ENCODE assay signal across 1 cellular context in the genomic region with DNA sequence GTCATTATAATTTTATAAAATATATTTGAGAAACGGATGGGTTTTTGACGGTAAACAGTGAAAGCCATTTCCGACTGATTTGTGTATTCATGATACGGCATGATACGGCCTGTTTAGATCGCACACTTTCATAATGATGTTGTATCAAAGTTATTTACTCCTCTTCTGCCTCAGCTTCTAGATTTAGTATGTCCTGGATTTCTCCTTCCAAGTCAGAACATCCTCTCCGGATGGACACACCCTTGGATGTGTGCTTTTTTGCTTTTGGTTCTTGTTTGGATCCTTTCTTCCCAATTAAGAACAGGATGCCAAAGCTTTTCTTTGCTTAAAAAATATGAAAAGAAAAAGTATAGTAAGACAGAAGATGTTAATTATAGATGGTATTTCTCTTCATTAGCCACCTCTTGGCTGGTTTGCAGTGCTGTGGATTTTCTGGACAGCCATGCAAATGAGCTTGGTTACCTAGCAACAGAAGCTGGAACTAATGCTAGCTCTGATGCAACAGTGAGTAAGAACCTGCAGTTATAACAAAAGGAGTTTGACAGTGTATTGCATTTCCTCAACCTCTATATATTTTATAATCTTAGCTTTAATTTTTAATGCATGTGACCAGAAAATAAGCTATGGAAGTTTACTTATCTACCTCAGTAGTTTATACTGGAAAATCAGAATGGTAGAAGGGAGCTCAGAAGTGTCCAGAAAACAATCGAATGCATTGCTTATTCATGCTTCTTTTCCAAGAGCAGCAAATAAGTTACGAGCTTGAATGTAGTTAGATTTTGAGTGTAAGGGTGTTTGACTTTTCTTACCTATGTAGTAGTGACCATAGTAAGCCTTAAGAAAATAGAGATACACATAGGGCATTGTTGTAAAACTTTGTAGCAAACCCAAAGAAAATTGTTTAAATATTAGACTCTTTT.
A peak's percentile ranks its signal among the peaks of the same experiment; 100 is the strongest.
TF ChIP-seq lines count a peak whose summit lies in the region.

No MANE protein-coding gene starts in this region.

TF ChIP-seq in K562, 482 proteins besides CTCF, POLR2A, EP300 and RAD21 (continues in another document):
- peak; percentile 93 to 97 for TF ChIP-seq TRIM24 (IDR thresholded peaks at IDR 0.05)
- TF ChIP-seq, protein P1, sequence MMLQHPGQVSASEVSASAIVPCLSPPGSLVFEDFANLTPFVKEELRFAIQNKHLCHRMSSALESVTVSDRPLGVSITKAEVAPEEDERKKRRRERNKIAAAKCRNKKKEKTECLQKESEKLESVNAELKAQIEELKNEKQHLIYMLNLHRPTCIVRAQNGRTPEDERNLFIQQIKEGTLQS (IDR thresholded peaks at IDR 0.05), result peak; percentile 92
- TF ChIP-seq, protein P1 (CRISPR knock-in tag; conservative IDR thresholded peaks at IDR 0.05), result no peak
- TF ChIP-seq SAFB (IDR thresholded peaks at IDR 0.05; ENCODE audit: borderline replicate concordance, low read depth, low read length), result no peak
- TF ChIP-seq, protein P2, sequence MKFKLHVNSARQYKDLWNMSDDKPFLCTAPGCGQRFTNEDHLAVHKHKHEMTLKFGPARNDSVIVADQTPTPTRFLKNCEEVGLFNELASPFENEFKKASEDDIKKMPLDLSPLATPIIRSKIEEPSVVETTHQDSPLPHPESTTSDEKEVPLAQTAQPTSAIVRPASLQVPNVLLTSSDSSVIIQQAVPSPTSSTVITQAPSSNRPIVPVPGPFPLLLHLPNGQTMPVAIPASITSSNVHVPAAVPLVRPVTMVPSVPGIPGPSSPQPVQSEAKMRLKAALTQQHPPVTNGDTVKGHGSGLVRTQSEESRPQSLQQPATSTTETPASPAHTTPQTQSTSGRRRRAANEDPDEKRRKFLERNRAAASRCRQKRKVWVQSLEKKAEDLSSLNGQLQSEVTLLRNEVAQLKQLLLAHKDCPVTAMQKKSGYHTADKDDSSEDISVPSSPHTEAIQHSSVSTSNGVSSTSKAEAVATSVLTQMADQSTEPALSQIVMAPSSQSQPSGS (CRISPR knock-in tag; IDR thresholded peaks at IDR 0.05), result no peak
- no peak for TF ChIP-seq CSDE1 (IDR thresholded peaks at IDR 0.05)
- no peak for TF ChIP-seq BRCA1 (IDR thresholded peaks at IDR 0.05)
- TF ChIP-seq BRCA1 (CRISPR knock-in tag; IDR thresholded peaks at IDR 0.05), result no peak
- TF ChIP-seq, protein P3, sequence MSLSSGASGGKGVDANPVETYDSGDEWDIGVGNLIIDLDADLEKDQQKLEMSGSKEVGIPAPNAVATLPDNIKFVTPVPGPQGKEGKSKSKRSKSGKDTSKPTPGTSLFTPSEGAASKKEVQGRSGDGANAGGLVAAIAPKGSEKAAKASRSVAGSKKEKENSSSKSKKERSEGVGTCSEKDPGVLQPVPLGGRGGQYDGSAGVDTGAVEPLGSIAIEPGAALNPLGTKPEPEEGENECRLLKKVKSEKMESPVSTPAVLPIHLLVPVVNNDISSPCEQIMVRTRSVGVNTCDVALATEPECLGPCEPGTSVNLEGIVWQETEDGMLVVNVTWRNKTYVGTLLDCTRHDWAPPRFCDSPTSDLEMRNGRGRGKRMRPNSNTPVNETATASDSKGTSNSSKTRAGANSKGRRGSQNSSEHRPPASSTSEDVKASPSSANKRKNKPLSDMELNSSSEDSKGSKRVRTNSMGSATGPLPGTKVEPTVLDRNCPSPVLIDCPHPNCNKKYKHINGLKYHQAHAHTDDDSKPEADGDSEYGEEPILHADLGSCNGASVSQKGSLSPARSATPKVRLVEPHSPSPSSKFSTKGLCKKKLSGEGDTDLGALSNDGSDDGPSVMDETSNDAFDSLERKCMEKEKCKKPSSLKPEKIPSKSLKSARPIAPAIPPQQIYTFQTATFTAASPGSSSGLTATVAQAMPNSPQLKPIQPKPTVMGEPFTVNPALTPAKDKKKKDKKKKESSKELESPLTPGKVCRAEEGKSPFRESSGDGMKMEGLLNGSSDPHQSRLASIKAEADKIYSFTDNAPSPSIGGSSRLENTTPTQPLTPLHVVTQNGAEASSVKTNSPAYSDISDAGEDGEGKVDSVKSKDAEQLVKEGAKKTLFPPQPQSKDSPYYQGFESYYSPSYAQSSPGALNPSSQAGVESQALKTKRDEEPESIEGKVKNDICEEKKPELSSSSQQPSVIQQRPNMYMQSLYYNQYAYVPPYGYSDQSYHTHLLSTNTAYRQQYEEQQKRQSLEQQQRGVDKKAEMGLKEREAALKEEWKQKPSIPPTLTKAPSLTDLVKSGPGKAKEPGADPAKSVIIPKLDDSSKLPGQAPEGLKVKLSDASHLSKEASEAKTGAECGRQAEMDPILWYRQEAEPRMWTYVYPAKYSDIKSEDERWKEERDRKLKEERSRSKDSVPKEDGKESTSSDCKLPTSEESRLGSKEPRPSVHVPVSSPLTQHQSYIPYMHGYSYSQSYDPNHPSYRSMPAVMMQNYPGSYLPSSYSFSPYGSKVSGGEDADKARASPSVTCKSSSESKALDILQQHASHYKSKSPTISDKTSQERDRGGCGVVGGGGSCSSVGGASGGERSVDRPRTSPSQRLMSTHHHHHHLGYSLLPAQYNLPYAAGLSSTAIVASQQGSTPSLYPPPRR (CRISPR knock-in tag; IDR thresholded peaks at IDR 0.05; ENCODE audit: borderline replicate concordance), result no peak
- no peak for TF ChIP-seq MECOM (CRISPR knock-in tag; IDR thresholded peaks at IDR 0.05)
- no peak for TF ChIP-seq COPS2 (conservative IDR thresholded peaks at IDR 0.05)
- peak; percentile 93 for TF ChIP-seq CEBPG (CRISPR knock-in tag; IDR thresholded peaks at IDR 0.05)
- peak; percentile 87 to 98 for TF ChIP-seq CEBPG (tag; conservative IDR thresholded peaks at IDR 0.05 in 1 of 2, IDR thresholded peaks at IDR 0.05 in 1 of 2)
- TF ChIP-seq ZNF589 (CRISPR knock-in tag; IDR thresholded peaks at IDR 0.05; ENCODE audit: low read depth), result 0 out of 2 replicates have a peak, but pooled peaks have one; percentile 37
- peak; percentile 95 for TF ChIP-seq ZNF12 (CRISPR knock-in tag; IDR thresholded peaks at IDR 0.05)
- TF ChIP-seq, protein P4, sequence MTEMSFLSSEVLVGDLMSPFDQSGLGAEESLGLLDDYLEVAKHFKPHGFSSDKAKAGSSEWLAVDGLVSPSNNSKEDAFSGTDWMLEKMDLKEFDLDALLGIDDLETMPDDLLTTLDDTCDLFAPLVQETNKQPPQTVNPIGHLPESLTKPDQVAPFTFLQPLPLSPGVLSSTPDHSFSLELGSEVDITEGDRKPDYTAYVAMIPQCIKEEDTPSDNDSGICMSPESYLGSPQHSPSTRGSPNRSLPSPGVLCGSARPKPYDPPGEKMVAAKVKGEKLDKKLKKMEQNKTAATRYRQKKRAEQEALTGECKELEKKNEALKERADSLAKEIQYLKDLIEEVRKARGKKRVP (CRISPR knock-in tag; IDR thresholded peaks at IDR 0.05), result peak; percentile 85
- TF ChIP-seq, protein P5, sequence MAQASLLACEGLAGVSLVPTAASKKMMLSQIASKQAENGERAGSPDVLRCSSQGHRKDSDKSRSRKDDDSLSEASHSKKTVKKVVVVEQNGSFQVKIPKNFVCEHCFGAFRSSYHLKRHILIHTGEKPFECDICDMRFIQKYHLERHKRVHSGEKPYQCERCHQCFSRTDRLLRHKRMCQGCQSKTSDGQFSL (CRISPR knock-in tag; IDR thresholded peaks at IDR 0.05), result no peak
- TF ChIP-seq, protein P5 (tag; IDR thresholded peaks at IDR 0.05), result peak in 1 of 2 experiments; percentile 38; a peak in 1 of 4 replicates
- no peak for TF ChIP-seq NFXL1 (CRISPR knock-in tag; IDR thresholded peaks at IDR 0.05)
- peak; percentile 62; the same call in 1 of the 2 replicates for TF ChIP-seq POLR2H (tag; IDR thresholded peaks at IDR 0.05; ENCODE audit: low read depth)
- no peak for TF ChIP-seq YY1 (IDR thresholded peaks at IDR 0.05; ENCODE audit: borderline replicate concordance in 1 of 3, control insufficient read depth in 1 of 3, extremely low read depth in 1 of 3, insufficient read depth in 3 of 3, insufficient read length in 1 of 3, insufficient replicate concordance in 2 of 3, low read depth in 1 of 3, low read length in 2 of 3)
- TF ChIP-seq, protein P6, sequence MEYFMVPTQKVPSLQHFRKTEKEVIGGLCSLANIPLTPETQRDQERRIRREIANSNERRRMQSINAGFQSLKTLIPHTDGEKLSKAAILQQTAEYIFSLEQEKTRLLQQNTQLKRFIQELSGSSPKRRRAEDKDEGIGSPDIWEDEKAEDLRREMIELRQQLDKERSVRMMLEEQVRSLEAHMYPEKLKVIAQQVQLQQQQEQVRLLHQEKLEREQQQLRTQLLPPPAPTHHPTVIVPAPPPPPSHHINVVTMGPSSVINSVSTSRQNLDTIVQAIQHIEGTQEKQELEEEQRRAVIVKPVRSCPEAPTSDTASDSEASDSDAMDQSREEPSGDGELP (CRISPR knock-in tag; IDR thresholded peaks at IDR 0.05; ENCODE audit: borderline replicate concordance), result no peak
- no peak for TF ChIP-seq HOXB6 (CRISPR knock-in tag; IDR thresholded peaks at IDR 0.05; ENCODE audit: borderline replicate concordance)
- no peak for TF ChIP-seq SREBF1 (IDR thresholded peaks at IDR 0.05; ENCODE audit: borderline replicate concordance, low read depth, low read length)
- TF ChIP-seq RAD51 (IDR thresholded peaks at IDR 0.05; ENCODE audit: borderline replicate concordance, low read depth), result no peak
- no peak for TF ChIP-seq ZNF830 (CRISPR knock-in tag; IDR thresholded peaks at IDR 0.05)
- TF ChIP-seq, protein P7, sequence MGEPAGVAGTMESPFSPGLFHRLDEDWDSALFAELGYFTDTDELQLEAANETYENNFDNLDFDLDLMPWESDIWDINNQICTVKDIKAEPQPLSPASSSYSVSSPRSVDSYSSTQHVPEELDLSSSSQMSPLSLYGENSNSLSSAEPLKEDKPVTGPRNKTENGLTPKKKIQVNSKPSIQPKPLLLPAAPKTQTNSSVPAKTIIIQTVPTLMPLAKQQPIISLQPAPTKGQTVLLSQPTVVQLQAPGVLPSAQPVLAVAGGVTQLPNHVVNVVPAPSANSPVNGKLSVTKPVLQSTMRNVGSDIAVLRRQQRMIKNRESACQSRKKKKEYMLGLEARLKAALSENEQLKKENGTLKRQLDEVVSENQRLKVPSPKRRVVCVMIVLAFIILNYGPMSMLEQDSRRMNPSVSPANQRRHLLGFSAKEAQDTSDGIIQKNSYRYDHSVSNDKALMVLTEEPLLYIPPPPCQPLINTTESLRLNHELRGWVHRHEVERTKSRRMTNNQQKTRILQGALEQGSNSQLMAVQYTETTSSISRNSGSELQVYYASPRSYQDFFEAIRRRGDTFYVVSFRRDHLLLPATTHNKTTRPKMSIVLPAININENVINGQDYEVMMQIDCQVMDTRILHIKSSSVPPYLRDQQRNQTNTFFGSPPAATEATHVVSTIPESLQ (CRISPR knock-in tag; IDR thresholded peaks at IDR 0.05), result no peak
- TF ChIP-seq ZNF134 (CRISPR knock-in tag; conservative IDR thresholded peaks at IDR 0.05), result no peak
- TF ChIP-seq CAMTA2 (CRISPR knock-in tag; conservative IDR thresholded peaks at IDR 0.05), result no peak
- TF ChIP-seq, protein P8, sequence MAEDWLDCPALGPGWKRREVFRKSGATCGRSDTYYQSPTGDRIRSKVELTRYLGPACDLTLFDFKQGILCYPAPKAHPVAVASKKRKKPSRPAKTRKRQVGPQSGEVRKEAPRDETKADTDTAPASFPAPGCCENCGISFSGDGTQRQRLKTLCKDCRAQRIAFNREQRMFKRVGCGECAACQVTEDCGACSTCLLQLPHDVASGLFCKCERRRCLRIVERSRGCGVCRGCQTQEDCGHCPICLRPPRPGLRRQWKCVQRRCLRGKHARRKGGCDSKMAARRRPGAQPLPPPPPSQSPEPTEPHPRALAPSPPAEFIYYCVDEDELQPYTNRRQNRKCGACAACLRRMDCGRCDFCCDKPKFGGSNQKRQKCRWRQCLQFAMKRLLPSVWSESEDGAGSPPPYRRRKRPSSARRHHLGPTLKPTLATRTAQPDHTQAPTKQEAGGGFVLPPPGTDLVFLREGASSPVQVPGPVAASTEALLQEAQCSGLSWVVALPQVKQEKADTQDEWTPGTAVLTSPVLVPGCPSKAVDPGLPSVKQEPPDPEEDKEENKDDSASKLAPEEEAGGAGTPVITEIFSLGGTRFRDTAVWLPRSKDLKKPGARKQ (CRISPR knock-in tag; IDR thresholded peaks at IDR 0.05), result peak; percentile 68; the same call in 1 of the 2 replicates
- TF ChIP-seq, protein P9, sequence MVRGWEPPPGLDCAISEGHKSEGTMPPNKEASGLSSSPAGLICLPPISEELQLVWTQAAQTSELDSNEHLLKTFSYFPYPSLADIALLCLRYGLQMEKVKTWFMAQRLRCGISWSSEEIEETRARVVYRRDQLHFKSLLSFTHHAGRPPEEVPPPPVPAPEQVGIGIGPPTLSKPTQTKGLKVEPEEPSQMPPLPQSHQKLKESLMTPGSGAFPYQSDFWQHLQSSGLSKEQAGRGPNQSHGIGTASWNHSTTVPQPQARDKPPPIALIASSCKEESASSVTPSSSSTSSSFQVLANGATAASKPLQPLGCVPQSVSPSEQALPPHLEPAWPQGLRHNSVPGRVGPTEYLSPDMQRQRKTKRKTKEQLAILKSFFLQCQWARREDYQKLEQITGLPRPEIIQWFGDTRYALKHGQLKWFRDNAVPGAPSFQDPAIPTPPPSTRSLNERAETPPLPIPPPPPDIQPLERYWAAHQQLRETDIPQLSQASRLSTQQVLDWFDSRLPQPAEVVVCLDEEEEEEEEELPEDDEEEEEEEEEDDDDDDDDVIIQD (CRISPR knock-in tag; IDR thresholded peaks at IDR 0.05), result no peak
- TF ChIP-seq, protein P10, sequence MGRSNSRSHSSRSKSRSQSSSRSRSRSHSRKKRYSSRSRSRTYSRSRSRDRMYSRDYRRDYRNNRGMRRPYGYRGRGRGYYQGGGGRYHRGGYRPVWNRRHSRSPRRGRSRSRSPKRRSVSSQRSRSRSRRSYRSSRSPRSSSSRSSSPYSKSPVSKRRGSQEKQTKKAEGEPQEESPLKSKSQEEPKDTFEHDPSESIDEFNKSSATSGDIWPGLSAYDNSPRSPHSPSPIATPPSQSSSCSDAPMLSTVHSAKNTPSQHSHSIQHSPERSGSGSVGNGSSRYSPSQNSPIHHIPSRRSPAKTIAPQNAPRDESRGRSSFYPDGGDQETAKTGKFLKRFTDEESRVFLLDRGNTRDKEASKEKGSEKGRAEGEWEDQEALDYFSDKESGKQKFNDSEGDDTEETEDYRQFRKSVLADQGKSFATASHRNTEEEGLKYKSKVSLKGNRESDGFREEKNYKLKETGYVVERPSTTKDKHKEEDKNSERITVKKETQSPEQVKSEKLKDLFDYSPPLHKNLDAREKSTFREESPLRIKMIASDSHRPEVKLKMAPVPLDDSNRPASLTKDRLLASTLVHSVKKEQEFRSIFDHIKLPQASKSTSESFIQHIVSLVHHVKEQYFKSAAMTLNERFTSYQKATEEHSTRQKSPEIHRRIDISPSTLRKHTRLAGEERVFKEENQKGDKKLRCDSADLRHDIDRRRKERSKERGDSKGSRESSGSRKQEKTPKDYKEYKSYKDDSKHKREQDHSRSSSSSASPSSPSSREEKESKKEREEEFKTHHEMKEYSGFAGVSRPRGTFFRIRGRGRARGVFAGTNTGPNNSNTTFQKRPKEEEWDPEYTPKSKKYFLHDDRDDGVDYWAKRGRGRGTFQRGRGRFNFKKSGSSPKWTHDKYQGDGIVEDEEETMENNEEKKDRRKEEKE (IDR thresholded peaks at IDR 0.05; ENCODE audit: borderline replicate concordance in 1 of 2, control insufficient read depth in 1 of 2, low read depth in 2 of 2, low read length in 1 of 2), result no peak
- no peak for TF ChIP-seq THRAP3 (IDR thresholded peaks at IDR 0.05; ENCODE audit: borderline replicate concordance)
- no peak for TF ChIP-seq SRSF9 (IDR thresholded peaks at IDR 0.05; ENCODE audit: borderline replicate concordance, low read depth, low read length)
- TF ChIP-seq KAT8 (IDR thresholded peaks at IDR 0.05; ENCODE audit: low read depth), result no peak
- TF ChIP-seq MEIS2 (IDR thresholded peaks at IDR 0.05; ENCODE audit: partially characterized antibody), result no peak
- peak; percentile 93 for TF ChIP-seq ZNF24 (IDR thresholded peaks at IDR 0.05)
- TF ChIP-seq ELF4 (CRISPR knock-in tag; IDR thresholded peaks at IDR 0.05), result no peak
- no peak for TF ChIP-seq GTF2F1 (IDR thresholded peaks at IDR 0.05; ENCODE audit: low read depth, low read length)
